8 cellular contexts compared by ENCODE assay signal in the genomic region with DNA sequence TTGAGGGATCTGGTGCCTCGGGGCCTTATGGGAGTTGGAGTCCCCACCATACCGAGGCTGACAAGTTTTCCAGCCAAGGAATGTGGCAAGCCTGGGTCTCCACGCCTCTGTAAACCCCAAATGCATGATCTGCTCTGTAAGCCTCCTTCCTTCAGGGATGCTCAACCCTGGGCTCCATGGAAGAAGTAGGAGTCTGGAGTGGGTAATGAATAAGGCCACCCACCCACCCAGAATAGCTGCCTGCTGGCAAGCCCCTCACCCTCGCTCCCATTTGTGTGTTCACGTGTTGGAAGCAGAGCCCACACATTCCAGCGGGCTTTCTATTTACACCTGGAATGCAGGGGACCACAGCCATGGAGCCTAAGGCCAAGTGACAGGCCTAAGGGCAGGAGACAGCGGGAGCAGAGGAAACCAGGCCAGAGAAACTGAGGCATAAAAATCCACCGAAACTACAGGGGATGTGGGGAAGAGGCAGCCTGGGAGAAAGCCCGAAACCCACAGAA. TPM values are rescaled to one million over a fixed set of nuclear protein-coding genes. Genes with fewer than 3 reads are reported as not detected.
DNase-seq lines count a peak whose midpoint lies in the region; ATAC-seq lines count a peak whose summit lies in the region.

No MANE protein-coding gene starts in this region.

- peak overlapping the region; percentile 85 for H3K4me3 Mint-ChIP-seq in activated CD8-positive, alpha-beta T cell treated with anti-CD3 and anti-CD28 coated beads, Interleukin-2, amount 10 ng/mL, durations not matched to agents 7 days and 5 days
- H3K4me3 Mint-ChIP-seq in stimulated activated naive CD8-positive, alpha-beta T cell treated with anti-CD3 and anti-CD28 coated beads, Interleukin-15, amount 100 ng/mL, for 72 hours: peak overlapping the region; percentile 92 to 93

- H3K9me3 Mint-ChIP-seq in activated CD8-positive, alpha-beta T cell treated with anti-CD3 and anti-CD28 coated beads, Interleukin-2, amount 10 ng/mL, durations not matched to agents 7 days and 5 days (ENCODE audit: insufficient read depth): no peaks in the 10 kb centered on the region
- no peaks in the 10 kb centered on the region for H3K9me3 Mint-ChIP-seq in stimulated activated naive CD8-positive, alpha-beta T cell treated with anti-CD3 and anti-CD28 coated beads, Interleukin-15, amount 100 ng/mL, for 72 hours

- H3K27me3 Mint-ChIP-seq in activated CD8-positive, alpha-beta T cell treated with anti-CD3 and anti-CD28 coated beads, Interleukin-2, amount 10 ng/mL, durations not matched to agents 7 days and 5 days (ENCODE audit: low read depth): peaks cover 8% of the 10 kb centered on the region
- no peaks in the 10 kb centered on the region for H3K27me3 Mint-ChIP-seq in stimulated activated naive CD8-positive, alpha-beta T cell treated with anti-CD3 and anti-CD28 coated beads, Interleukin-15, amount 100 ng/mL, for 72 hours

- peaks cover 62% of the 10 kb centered on the region for H3K4me1 Mint-ChIP-seq in activated CD8-positive, alpha-beta T cell treated with anti-CD3 and anti-CD28 coated beads, Interleukin-2, amount 10 ng/mL, durations not matched to agents 7 days and 5 days (ENCODE audit: low read depth)
- peaks cover 70% of the 10 kb centered on the region for H3K4me1 Mint-ChIP-seq in stimulated activated naive CD8-positive, alpha-beta T cell treated with anti-CD3 and anti-CD28 coated beads, Interleukin-15, amount 100 ng/mL, for 72 hours

- POLR2A ChIA-PET in activated CD8-positive, alpha-beta T cell treated with anti-CD3 and anti-CD28 coated beads, Interleukin-2, amount 10 ng/mL, durations not matched to agents 7 days and 5 days (lab: Charles Lee): interaction anchor here (1.0 kb wide), 1 partner anchor 180 kb away, joined by 3 read pairs; no protein-coding TSS in a partner anchor

- H3K36me3 Mint-ChIP-seq in activated CD8-positive, alpha-beta T cell treated with anti-CD3 and anti-CD28 coated beads, Interleukin-2, amount 10 ng/mL, durations not matched to agents 7 days and 5 days (ENCODE audit: low read depth): no peaks in the 10 kb centered on the region

- no peak for ATAC-seq in activated CD8-positive, alpha-beta T cell treated with anti-CD3 and anti-CD28 coated beads, Interleukin-2, amount 10 ng/mL, durations not matched to agents 7 days and 5 days
- no peak for ATAC-seq in stimulated activated naive CD8-positive, alpha-beta T cell treated with anti-CD3 and anti-CD28 coated beads, Interleukin-15, amount 100 ng/mL, for 72 hours
- no peak for ATAC-seq in GM21360 (IDR thresholded peaks at IDR 0.05; ENCODE audit: unreplicated experiment)

- peak overlapping the region; percentile 90 for H3K27ac Mint-ChIP-seq in activated CD8-positive, alpha-beta T cell treated with anti-CD3 and anti-CD28 coated beads, Interleukin-2, amount 10 ng/mL, durations not matched to agents 7 days and 5 days
- H3K27ac Mint-ChIP-seq in stimulated activated naive CD8-positive, alpha-beta T cell treated with anti-CD3 and anti-CD28 coated beads, Interleukin-15, amount 100 ng/mL, for 72 hours: peak overlapping the region in 1 of 2 donors; percentile 98

- CTCF ChIA-PET in activated CD8-positive, alpha-beta T cell treated with anti-CD3 and anti-CD28 coated beads, Interleukin-2, amount 10 ng/mL, durations not matched to agents 7 days and 5 days (lab: Charles Lee): interaction anchor here (1.3 to 2.0 kb wide), 4 partner anchors 23 to 169 kb away, joined by 4 to 9 read pairs (median 6); partner anchors contain the start of gene GABARAP

- H3K4me3 ChIP-seq in iPS-11a (ENCODE audit: low read depth, low read length): peak overlapping the region; percentile 25

- DNase-seq in NCI-H2029 (lab: John Stamatoyannopoulos, UW): peak; percentile 34
- DNase-seq in NCI-H2029 treated with DMSO at 0.1 percent for 48 hours (lab: John Stamatoyannopoulos, UW): no peak
- no peak for DNase-seq in activated CD8-positive, alpha-beta T cell treated with anti-CD3 and anti-CD28 coated beads, Interleukin-2, amount 10 ng/mL, durations not matched to agents 7 days and 5 days
- DNase-seq in stimulated activated naive CD8-positive, alpha-beta T cell treated with anti-CD3 and anti-CD28 coated beads, Interleukin-15, amount 100 ng/mL, for 72 hours: no peak
- DNase-seq in iPS-NIHi7 (ENCODE audit: extremely low spot score): no peak
- DNase-seq in glomerular visceral epithelial cell (ENCODE audit: extremely low spot score): no peak

RNA-seq across cellular contexts. Expression of gene DLG4, which starts 4.4 kb away (rescaled TPM):
- 10 to 100 TPM; 10.1 to 11.7 TPM for total RNA-seq in activated CD8-positive, alpha-beta T cell treated with anti-CD3 and anti-CD28 coated beads, Interleukin-2, amount 10 ng/mL, durations not matched to agents 7 days and 5 days

RNA-seq across cellular contexts. Expression of gene ACADVL, which starts 4.6 kb away (rescaled TPM):
- 100 to 1,000 TPM; 348 to 371 TPM for total RNA-seq in activated CD8-positive, alpha-beta T cell treated with anti-CD3 and anti-CD28 coated beads, Interleukin-2, amount 10 ng/mL, durations not matched to agents 7 days and 5 days

RNA-seq across cellular contexts. Expression of gene DVL2, which starts 19.1 kb away (rescaled TPM):
- 10 to 100 TPM; 52.4 to 56.6 TPM for total RNA-seq in activated CD8-positive, alpha-beta T cell treated with anti-CD3 and anti-CD28 coated beads, Interleukin-2, amount 10 ng/mL, durations not matched to agents 7 days and 5 days

RNA-seq across cellular contexts. Expression of gene PHF23, which starts 24.1 kb away (rescaled TPM):
- total RNA-seq in activated CD8-positive, alpha-beta T cell treated with anti-CD3 and anti-CD28 coated beads, Interleukin-2, amount 10 ng/mL, durations not matched to agents 7 days and 5 days: 10 to 100 TPM; 53.6 to 57.9 TPM

RNA-seq across cellular contexts. Expression of gene GABARAP, which starts 27.1 kb away (rescaled TPM):
- 100 to 1,000 TPM; 203 to 227 TPM for total RNA-seq in activated CD8-positive, alpha-beta T cell treated with anti-CD3 and anti-CD28 coated beads, Interleukin-2, amount 10 ng/mL, durations not matched to agents 7 days and 5 days
